21 cellular contexts compared by ENCODE assay signal in genomic region chr2:59887348-59887747, GRCh38.
DNase-seq lines count a peak whose midpoint lies in the region; ATAC-seq, FAIRE-seq and TF ChIP-seq lines count a peak whose summit lies in the region.
"Had no signal": no experiment of that assay in that cellular context is flagged by ENCODE, and none has a peak within 500 bp of the region (broad histone marks: within the 10 kb centered on the region; RNA-seq: fewer than 3 reads in every experiment).

No MANE protein-coding gene starts in this region.

- TF ChIP-seq POLR2A in GM12878 (IDR thresholded peaks at IDR 0.05; ENCODE audit: low read depth, low read length) = no peak
- TF ChIP-seq POLR2A in breast epithelium (IDR thresholded peaks at IDR 0.05) = no peak

- 60% methylated on average over 3 of the region's 3 CpGs for WGBS in GM12878 (ENCODE audit: insufficient coverage, insufficient replicate concordance, low lambda C conversion rate, missing lambda C conversion rate)

- no peak overlapping the region for H3K9ac ChIP-seq in GM12878 (ENCODE audit: control insufficient read depth, insufficient read depth, low read length)

- POLR2A ChIA-PET in GM12878 (lab: Charles Lee) = no interaction called here

- no peak for FAIRE-seq in GM12878 (lab: Jason Lieb, UNC)
- FAIRE-seq: A549, K562, kidney had no signal

- no peaks in the 10 kb centered on the region for H3K27me3 Mint-ChIP-seq in activated T-cell treated with anti-CD3 and anti-CD28 coated beads, Interleukin-2, amount 50 U/mL, for 72 hours (ENCODE audit: low read depth)
- no peaks in the 10 kb centered on the region for H3K27me3 Mint-ChIP-seq in stimulated activated naive CD8-positive, alpha-beta T cell treated with anti-CD3 and anti-CD28 coated beads, Interleukin-15, amount 100 ng/mL, for 72 hours
- H3K27me3 Mint-ChIP-seq in immature natural killer cell (ENCODE audit: low read depth in 3 of 3) = peaks cover 0 to 3% (median 2%) of the 10 kb centered on the region in 3 donors

- no peak overlapping the region for H2AFZ ChIP-seq in GM12878 (ENCODE audit: control insufficient read depth, low read depth, low read length)

- H3K27ac Mint-ChIP-seq in activated T-cell treated with anti-CD3 and anti-CD28 coated beads, Interleukin-2, amount 50 U/mL, for 72 hours = peak overlapping the region; percentile 17
- H3K27ac Mint-ChIP-seq in stimulated activated naive CD8-positive, alpha-beta T cell treated with anti-CD3 and anti-CD28 coated beads, Interleukin-15, amount 100 ng/mL, for 72 hours = peak overlapping the region; percentile 11 to 93
- H3K27ac Mint-ChIP-seq in immature natural killer cell = no peak overlapping the region
- H3K27ac Mint-ChIP-seq: nephron had no signal

- H3K4me1 ChIP-seq in GM12878 (ENCODE audit: control insufficient read depth, insufficient read depth, low read length) = peaks cover 21% of the 10 kb centered on the region
- H3K4me1 ChIP-seq in breast epithelium = no peaks in the 10 kb centered on the region
- H3K4me1 ChIP-seq: A549, vagina had no signal

- no peaks in the 10 kb centered on the region for H3K9me3 Mint-ChIP-seq in activated T-cell treated with anti-CD3 and anti-CD28 coated beads, Interleukin-2, amount 50 U/mL, for 72 hours
- peaks cover 0 to 10% of the 10 kb centered on the region in 2 donors for H3K9me3 Mint-ChIP-seq in stimulated activated naive CD8-positive, alpha-beta T cell treated with anti-CD3 and anti-CD28 coated beads, Interleukin-15, amount 100 ng/mL, for 72 hours
- peaks cover 0 to 5% (median 0%) of the 10 kb centered on the region in 6 donors for H3K9me3 Mint-ChIP-seq in immature natural killer cell
- H3K9me3 Mint-ChIP-seq: nephron had no signal

- no TSS peak for BruUV-seq in GM12878 (replicated peaks; lab: Mats Ljungman, UMichigan)

- H3K27ac ChIP-seq in GM12878 (ENCODE audit: control insufficient read depth, insufficient read depth) (no peak overlapping the region), breast epithelium (no peak overlapping the region)
- H3K27ac ChIP-seq: A549, cardiac muscle cell, vagina had no signal

- TF ChIP-seq CTCF in GM12878 (IDR thresholded peaks at IDR 0.05 in 2 of 3, conservative IDR thresholded peaks at IDR 0.05 in 1 of 3; ENCODE audit: control insufficient read depth in 2 of 3, extremely low read depth in 1 of 3, insufficient read depth in 1 of 3, low read depth in 3 of 3, low read length in 3 of 3) = no peak
- no peak for TF ChIP-seq CTCF in breast epithelium (IDR thresholded peaks at IDR 0.05)

- TF ChIP-seq RAD21 in GM12878 (IDR thresholded peaks at IDR 0.05; ENCODE audit: insufficient read depth, low read depth, low read length) = no peak

- no peak for TF ChIP-seq EP300 in GM12878 (IDR thresholded peaks at IDR 0.05; ENCODE audit: borderline replicate concordance in 1 of 2, control insufficient read depth in 1 of 2, low read depth in 2 of 2, low read length in 2 of 2)

- in situ Hi-C loops in GM12878 (cut with MboI) = no loop called here

- no peaks in the 10 kb centered on the region for H3K79me2 ChIP-seq in GM12878 (ENCODE audit: control insufficient read depth, insufficient read depth, low read length)

- no peaks in the 10 kb centered on the region for H4K20me1 ChIP-seq in GM12878 (ENCODE audit: control insufficient read depth, insufficient read depth)

- no peaks in the 10 kb centered on the region for H3K36me3 ChIP-seq in GM12878 (ENCODE audit: control insufficient read depth in 2 of 2, insufficient read depth in 2 of 2, low read length in 1 of 2)
- H3K36me3 ChIP-seq in breast epithelium = no peaks in the 10 kb centered on the region
- H3K36me3 ChIP-seq: cardiac muscle cell, vagina had no signal

- intact Hi-C loops in GM12878 (cut with micrococcal nuclease; ENCODE audit: unreplicated experiment) = loop anchor here (5.0 kb wide), 1 partner anchor 665 kb away; the partner anchor contains the start of gene BCL11A
- intact Hi-C loops in breast epithelium (cut with DNase I; ENCODE audit: low total_unique reads) = no loop called here

- RAD21 ChIA-PET in GM12878 (lab: Charles Lee; ENCODE audit: unreplicated experiment) = no interaction called here

- no peak for DNase-seq in activated T-cell treated with anti-CD3 and anti-CD28 coated beads, Interleukin-2, amount 50 U/mL, for 72 hours
- no peak for DNase-seq in activated T-cell treated with anti-CD3 and anti-CD28 coated beads, Interleukin-2, amount 50 U/mL, for 1 hour
- peak; percentile 38 for DNase-seq in NCI-H69 (lab: John Stamatoyannopoulos, UW)
- DNase-seq in GM12878 (ENCODE audit: low read depth, low spot score) = no peak
- DNase-seq in stimulated activated naive CD8-positive, alpha-beta T cell treated with anti-CD3 and anti-CD28 coated beads, Interleukin-15, amount 100 ng/mL, for 72 hours = no peak
- DNase-seq in immature natural killer cell = no peak
- no peak for DNase-seq in breast epithelium (ENCODE audit: low spot score in 2 of 2)
- DNase-seq: C1 segment of cervical spinal cord; foreskin fibroblast; hippocampal formation; kidney; mesenchymal stem cell; NCI-H1930; NK-92 treated with Interleukin-12 subunit alpha and Interleukin-12 subunit beta, amount 100 ng/mL, for 24 hours; SW 1271 had no signal

- H3K4me2 ChIP-seq in GM12878 (ENCODE audit: control insufficient read depth, insufficient read depth) = peak overlapping the region; percentile 49; the same call in 1 of the 2 replicates
- H3K4me2 ChIP-seq: A549 had no signal

- no peak overlapping the region for H3K4me3 ChIP-seq in GM12878
- no peak overlapping the region for H3K4me3 ChIP-seq in breast epithelium
- H3K4me3 ChIP-seq: A549, cardiac muscle cell, K562, vagina had no signal

- H3K9me3 ChIP-seq in GM12878 (replicated peaks; ENCODE audit: control insufficient read depth, insufficient read depth, low read length) = no peaks in the 10 kb centered on the region; the same call in 2 of the 3 replicates
- no peaks in the 10 kb centered on the region for H3K9me3 ChIP-seq in breast epithelium
- H3K9me3 ChIP-seq: A549, vagina had no signal

- SMC1A ChIA-PET in GM12878 (lab: Charles Lee; ENCODE audit: uncharacterized antibody, unreplicated experiment) = interaction anchor here (1.1 to 1.6 kb wide), 3 partner anchors 11 to 44 kb away, joined by 3 to 5 read pairs (median 4); no protein-coding TSS in a partner anchor

- H3K27me3 ChIP-seq in GM12878 (replicated peaks in 1 of 2; ENCODE audit: control insufficient read depth in 2 of 2, insufficient read depth in 2 of 2, low read length in 1 of 2) (no peaks in the 10 kb centered on the region), breast epithelium (no peaks in the 10 kb centered on the region)
- H3K27me3 ChIP-seq: cardiac muscle cell, vagina had no signal

- peaks cover 34% of the 10 kb centered on the region for H3K4me1 Mint-ChIP-seq in activated T-cell treated with anti-CD3 and anti-CD28 coated beads, Interleukin-2, amount 50 U/mL, for 72 hours (ENCODE audit: low read depth)
- peaks cover 46% of the 10 kb centered on the region for H3K4me1 Mint-ChIP-seq in stimulated activated naive CD8-positive, alpha-beta T cell treated with anti-CD3 and anti-CD28 coated beads, Interleukin-15, amount 100 ng/mL, for 72 hours
- peaks cover 8 to 15% of the 10 kb centered on the region in 2 donors for H3K4me1 Mint-ChIP-seq in immature natural killer cell

- H3K36me3 Mint-ChIP-seq in activated T-cell treated with anti-CD3 and anti-CD28 coated beads, Interleukin-2, amount 50 U/mL, for 72 hours (ENCODE audit: insufficient read depth in 2 of 2) = peaks cover 0 to 3% of the 10 kb centered on the region in 2 donors
- H3K36me3 Mint-ChIP-seq in immature natural killer cell = no peaks in the 10 kb centered on the region

- ATAC-seq in activated T-cell treated with anti-CD3 and anti-CD28 coated beads, Interleukin-2, amount 50 U/mL, for 72 hours (replicated peaks in 1 of 2) = no peak
- no peak for ATAC-seq in GM12878
- no peak for ATAC-seq in stimulated activated naive CD8-positive, alpha-beta T cell treated with anti-CD3 and anti-CD28 coated beads, Interleukin-15, amount 100 ng/mL, for 72 hours
- no peak for ATAC-seq in HG03457 (IDR thresholded peaks at IDR 0.05; ENCODE audit: unreplicated experiment)
- ATAC-seq: A549, K562 had no signal

- peak overlapping the region; percentile 31 to 54 for H3K4me3 Mint-ChIP-seq in activated T-cell treated with anti-CD3 and anti-CD28 coated beads, Interleukin-2, amount 50 U/mL, for 72 hours
- peak overlapping the region; percentile 74 to 82 for H3K4me3 Mint-ChIP-seq in stimulated activated naive CD8-positive, alpha-beta T cell treated with anti-CD3 and anti-CD28 coated beads, Interleukin-15, amount 100 ng/mL, for 72 hours
- H3K4me3 Mint-ChIP-seq in immature natural killer cell = no peak overlapping the region
- H3K4me3 Mint-ChIP-seq: nephron had no signal

- CTCF ChIA-PET in GM12878 (lab: Yijun Ruan, JAX) = no interaction called here

TF ChIP-seq in GM12878, 131 proteins besides CTCF, POLR2A, EP300 and RAD21 (continues in another document):
- TF ChIP-seq KAT2A (conservative IDR thresholded peaks at IDR 0.05; ENCODE audit: control insufficient read depth, low read depth, low read length) = no peak
- TF ChIP-seq ASH2L (IDR thresholded peaks at IDR 0.05; ENCODE audit: borderline replicate concordance, low read depth) = no peak
- no peak for TF ChIP-seq PBX3 (IDR thresholded peaks at IDR 0.05; ENCODE audit: insufficient replicate concordance, low read depth, low read length)
- TF ChIP-seq SP1 (IDR thresholded peaks at IDR 0.05; ENCODE audit: low read depth, low read length) = no peak
- no peak for TF ChIP-seq SIN3A (IDR thresholded peaks at IDR 0.05; ENCODE audit: low read depth, low read length)
- no peak for TF ChIP-seq CREB1 (IDR thresholded peaks at IDR 0.05; ENCODE audit: low read depth)

Comparison
In these comparisons a context has a peak if more than half of its experiments do, and no peak if none do; other contexts are left out.
1. H3K27ac Mint-ChIP-seq: peak in activated T-cell treated with anti-CD3 and anti-CD28 coated beads, Interleukin-2, amount 50 U/mL, for 72 hours (single experiment) and stimulated activated naive CD8-positive, alpha-beta T cell treated with anti-CD3 and anti-CD28 coated beads, Interleukin-15, amount 100 ng/mL, for 72 hours (2 of 2); none in immature natural killer cell (0 of 6).
2. H3K4me3 Mint-ChIP-seq: peak in activated T-cell treated with anti-CD3 and anti-CD28 coated beads, Interleukin-2, amount 50 U/mL, for 72 hours (2 of 2) and stimulated activated naive CD8-positive, alpha-beta T cell treated with anti-CD3 and anti-CD28 coated beads, Interleukin-15, amount 100 ng/mL, for 72 hours (2 of 2); none in immature natural killer cell (0 of 5).